7 cellular contexts compared by ENCODE assay signal in the genomic region with DNA sequence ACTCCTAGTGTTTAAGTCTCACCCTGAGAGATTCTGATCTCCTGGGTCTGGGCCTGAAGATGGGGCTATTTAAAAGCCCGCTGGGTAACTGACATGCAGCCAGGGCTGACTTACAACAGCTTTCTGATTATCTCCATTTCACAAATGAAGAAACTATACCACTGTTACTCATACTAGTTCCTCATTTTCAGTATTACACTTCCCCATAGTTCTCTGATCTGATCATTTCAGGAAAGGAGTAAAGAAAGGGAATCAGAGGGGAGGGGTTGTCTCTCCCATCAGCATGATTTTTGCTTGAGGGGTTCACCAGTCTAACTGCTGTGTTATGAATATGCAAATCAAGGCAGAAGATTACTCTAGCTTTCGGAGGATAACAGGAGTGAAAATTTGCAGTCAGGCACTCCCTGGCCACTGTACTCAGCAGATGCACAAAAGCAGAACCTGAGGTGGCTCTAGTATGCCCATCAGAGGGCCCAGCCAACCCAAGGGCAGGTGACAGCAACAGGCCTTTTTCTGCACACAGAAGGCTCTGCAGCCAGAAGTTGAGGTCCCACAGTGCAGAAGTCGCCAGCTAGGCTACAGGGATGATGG. TPM values are rescaled to one million over a fixed set of nuclear protein-coding genes. Genes with fewer than 3 reads are reported as not detected.
DNase-seq lines count a peak whose midpoint lies in the region; ATAC-seq and TF ChIP-seq lines count a peak whose summit lies in the region.

No MANE protein-coding gene starts in this region.

- H2AFZ ChIP-seq in OCI-LY3 (ENCODE audit: low read depth, low read length) (no peak overlapping the region), neural progenitor cell (replicated peaks) (no peak overlapping the region)

- H3K4me3 ChIP-seq in OCI-LY3 (ENCODE audit: low read length): peak overlapping the region; percentile 54
- no peak overlapping the region for H3K4me3 ChIP-seq in neural progenitor cell
- H3K4me3 ChIP-seq in brain microvascular endothelial cell (ENCODE audit: low read depth, low read length): no peak overlapping the region

- peak overlapping the region; percentile 85 for H3K4me2 ChIP-seq in OCI-LY3 (ENCODE audit: low read length)
- no peak overlapping the region for H3K4me2 ChIP-seq in neural progenitor cell

- H4K20me1 ChIP-seq in OCI-LY3 (ENCODE audit: insufficient read depth, low read length): no peaks in the 10 kb centered on the region
- H4K20me1 ChIP-seq in neural progenitor cell (ENCODE audit: low read depth): peaks cover 3% of the 10 kb centered on the region

- no peaks in the 10 kb centered on the region for H3K36me3 Mint-ChIP-seq in neural progenitor cell

- H3K27ac ChIP-seq in OCI-LY3 (ENCODE audit: low read length): peak overlapping the region; percentile 97
- H3K27ac ChIP-seq in neural progenitor cell: no peak overlapping the region
- no peak overlapping the region for H3K27ac ChIP-seq in brain microvascular endothelial cell

- no peaks in the 10 kb centered on the region for H3K36me3 ChIP-seq in OCI-LY3 (replicated peaks; ENCODE audit: low read depth, low read length)
- H3K36me3 ChIP-seq in neural progenitor cell: no peaks in the 10 kb centered on the region
- H3K36me3 ChIP-seq in brain microvascular endothelial cell (replicated peaks): no peaks in the 10 kb centered on the region

- H3K4me1 Mint-ChIP-seq in neural progenitor cell: peaks cover 27% of the 10 kb centered on the region

- H3K4me1 ChIP-seq in OCI-LY3 (ENCODE audit: low read length): peaks cover 85% of the 10 kb centered on the region
- H3K4me1 ChIP-seq in neural progenitor cell: peaks cover 9% of the 10 kb centered on the region

- peak overlapping the region; percentile 28 for H3K27ac Mint-ChIP-seq in neural progenitor cell

- ATAC-seq in GM19035 (IDR thresholded peaks at IDR 0.05; ENCODE audit: unreplicated experiment) (peak; percentile 72), HG02852 (IDR thresholded peaks at IDR 0.05; ENCODE audit: unreplicated experiment) (peak; percentile 78)

- no peaks in the 10 kb centered on the region for H3K9me3 Mint-ChIP-seq in neural progenitor cell

- H3F3A ChIP-seq in neural progenitor cell (ENCODE audit: low read depth): no peaks in the 10 kb centered on the region

- H3K79me2 ChIP-seq in OCI-LY3 (ENCODE audit: low read length) (no peaks in the 10 kb centered on the region), neural progenitor cell (ENCODE audit: low read depth) (no peaks in the 10 kb centered on the region)

- DNase-seq in neural progenitor cell (ENCODE audit: low spot score) (no peak), SHP77 treated with DMSO at 0.1 percent for 48 hours (lab: John Stamatoyannopoulos, UW) (no peak), DMS 273 (lab: John Stamatoyannopoulos, UW; ENCODE audit: unreplicated experiment) (no peak), brain microvascular endothelial cell (no peak)

- H3K27me3 ChIP-seq in OCI-LY3 (ENCODE audit: low read depth, low read length): no peaks in the 10 kb centered on the region
- no peaks in the 10 kb centered on the region for H3K27me3 ChIP-seq in neural progenitor cell
- H3K27me3 ChIP-seq in brain microvascular endothelial cell (replicated peaks): no peaks in the 10 kb centered on the region

- H3K9ac ChIP-seq in OCI-LY3 (ENCODE audit: low read length): peak overlapping the region; percentile 62
- H3K9ac ChIP-seq in neural progenitor cell: no peak overlapping the region

- H3K4me3 Mint-ChIP-seq in neural progenitor cell: no peak overlapping the region

- peaks cover 2% of the 10 kb centered on the region for H3K27me3 Mint-ChIP-seq in neural progenitor cell (ENCODE audit: insufficient read depth, low read depth)

- in situ Hi-C loops in brain microvascular endothelial cell (cut with HindIII; ENCODE audit: low pct_ligation_motif_present, low sequenced_read_pairs): no loop called here

- TF ChIP-seq CTCF in OCI-LY3 (IDR thresholded peaks at IDR 0.05; ENCODE audit: low read depth, low read length) (peak; percentile 44), neural progenitor cell (IDR thresholded peaks at IDR 0.05) (no peak), brain microvascular endothelial cell (IDR thresholded peaks at IDR 0.05; ENCODE audit: low read depth, low read length, missing control alignments) (no peak)

- no peaks in the 10 kb centered on the region for H3K9me3 ChIP-seq in OCI-LY3 (ENCODE audit: insufficient read depth, low read length)
- no peaks in the 10 kb centered on the region for H3K9me3 ChIP-seq in neural progenitor cell (ENCODE audit: low read depth)

RNA-seq across cellular contexts. Expression of a gene that starts 59.4 kb away (rescaled TPM):
- 5.4 and 9.7 TPM in 2 replicates for total RNA-seq in neural progenitor cell (ENCODE audit: low replicate concordance)
